ENCODE assay signal across 16 cellular contexts in the genomic region with DNA sequence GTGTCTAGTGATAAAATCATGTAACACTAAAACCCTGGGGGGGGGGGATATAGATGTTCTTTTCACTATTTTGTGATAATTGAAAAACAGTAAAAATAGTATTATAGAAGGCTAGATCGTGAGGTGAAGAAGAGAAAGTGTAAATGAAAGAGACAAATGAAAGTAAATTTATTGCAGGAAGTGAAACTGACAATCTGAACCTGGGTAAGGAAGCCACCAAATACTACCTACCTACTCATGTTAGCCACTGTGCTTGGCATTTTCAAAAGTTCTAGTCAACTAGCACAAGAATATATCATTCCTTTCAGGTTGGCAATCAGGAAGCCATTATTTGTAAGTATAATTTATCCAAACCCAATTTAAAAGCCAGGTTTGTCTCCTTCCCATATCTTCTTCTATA.
DNase-seq lines count a peak whose midpoint lies in the region; ATAC-seq and TF ChIP-seq lines count a peak whose summit lies in the region.
"Had no signal": no experiment of that assay in that cellular context is flagged by ENCODE, and none has a peak within 500 bp of the region (broad histone marks: within the 10 kb centered on the region; RNA-seq: fewer than 3 reads in every experiment).

No MANE protein-coding gene starts in this region.

- no peaks in the 10 kb centered on the region for H3K4me1 ChIP-seq in testis
- H3K4me1 ChIP-seq: BLaER1 treated with 17β-estradiol and CSF1 and Interleukin-3, amounts not matched to agents 10 nM and 100 nM; HAP-1 had no signal

- peak; percentile 71 for ATAC-seq in GM21786 (IDR thresholded peaks at IDR 0.05; ENCODE audit: unreplicated experiment)
- ATAC-seq: CD8-positive, alpha-beta T cell; K562 had no signal

- DNase-seq in GM13976 (ENCODE audit: low spot score), result peak; percentile 0
- DNase-seq in NAMALWA (ENCODE audit: low spot score), result peak; percentile 0
- DNase-seq in testis, result no peak
- DNase-seq in HT-29 (ENCODE audit: low spot score), result no peak
- DNase-seq in GM13977 (ENCODE audit: low spot score), result no peak
- DNase-seq: Calu3; CD8-positive, alpha-beta T cell; DMS79 treated with DMSO at 0.1 percent for 48 hours; GF-D8; IMR-90 had no signal

- no peaks in the 10 kb centered on the region for H3K9me3 ChIP-seq in SU-DHL-6 (ENCODE audit: insufficient read depth, low read length)
- H3K9me3 ChIP-seq in testis, result no peaks in the 10 kb centered on the region
- H3K9me3 ChIP-seq: BLaER1 treated with 17β-estradiol and CSF1 and Interleukin-3, amounts not matched to agents 10 nM and 100 nM; HAP-1 had no signal

- in situ Hi-C loops in GM13976 (cut with MboI; ENCODE audit: low sequenced_read_pairs, unreplicated experiment), result no loop called here
- in situ Hi-C loops in GM13977 (cut with MboI; ENCODE audit: low pct_unique_long_range_greater_than_20kb, low sequenced_read_pairs, unreplicated experiment), result no loop called here

- H3K4me2 ChIP-seq in SU-DHL-6 (ENCODE audit: low read depth, low read length, poor library complexity, severe bottlenecking), result peak overlapping the region; percentile 27
- H3K4me2 ChIP-seq: BLaER1 treated with 17β-estradiol and CSF1 and Interleukin-3, amounts not matched to agents 10 nM and 100 nM had no signal

- H3K27me3 ChIP-seq in SU-DHL-6 (ENCODE audit: low read length), result no peaks in the 10 kb centered on the region
- H3K27me3 ChIP-seq in testis, result no peaks in the 10 kb centered on the region

- H3K36me3 ChIP-seq in SU-DHL-6 (ENCODE audit: low read length) (no peaks in the 10 kb centered on the region), testis (ENCODE audit: low read depth, missing control alignments) (no peaks in the 10 kb centered on the region)
- H3K36me3 ChIP-seq: BLaER1 treated with 17β-estradiol and CSF1 and Interleukin-3, amounts not matched to agents 10 nM and 100 nM; HAP-1 had no signal

- no peak overlapping the region for H2AFZ ChIP-seq in SU-DHL-6 (ENCODE audit: low read depth, low read length, severe bottlenecking)

- no peaks in the 10 kb centered on the region for H3K9me2 ChIP-seq in SU-DHL-6 (replicated peaks; ENCODE audit: insufficient read depth, low read length)

- 35 to 50% methylated on average over 1 of the region's 1 CpG for WGBS in testis, 2 donors

- no peak overlapping the region for H3K9ac ChIP-seq in SU-DHL-6 (ENCODE audit: low read length)
- H3K9ac ChIP-seq: BLaER1 treated with 17β-estradiol and CSF1 and Interleukin-3, amounts not matched to agents 10 nM and 100 nM had no signal

- no peaks in the 10 kb centered on the region for H4K20me1 ChIP-seq in SU-DHL-6 (ENCODE audit: low read depth, low read length)
- H4K20me1 ChIP-seq: BLaER1 treated with 17β-estradiol and CSF1 and Interleukin-3, amounts not matched to agents 10 nM and 100 nM had no signal

- no peaks in the 10 kb centered on the region for H3K79me2 ChIP-seq in SU-DHL-6 (ENCODE audit: insufficient read depth, low read length)

- TF ChIP-seq POLR2A in testis (IDR thresholded peaks at IDR 0.05), result no peak

- intact Hi-C loops in testis (cut with DNase I; ENCODE audit: low total_unique reads), result no loop called here

- H3K27ac ChIP-seq in SU-DHL-6 (ENCODE audit: low read depth, low read length) (no peak overlapping the region), testis (no peak overlapping the region)
- H3K27ac ChIP-seq: BLaER1 treated with 17β-estradiol and CSF1 and Interleukin-3, amounts not matched to agents 10 nM and 100 nM; HL-60 had no signal

- no peaks in the 10 kb centered on the region for H3F3A ChIP-seq in SU-DHL-6 (ENCODE audit: insufficient read depth)

- H3K4me3 ChIP-seq in SU-DHL-6 (ENCODE audit: insufficient read depth, low read length, poor library complexity, severe bottlenecking), result no peak overlapping the region
- H3K4me3 ChIP-seq in testis, result no peak overlapping the region
- H3K4me3 ChIP-seq: BLaER1 treated with 17β-estradiol and CSF1 and Interleukin-3, amounts not matched to agents 10 nM and 100 nM; HAP-1; K562 had no signal

- no peak for TF ChIP-seq CTCF in GM13976 (IDR thresholded peaks at IDR 0.05; ENCODE audit: borderline replicate concordance, control extremely low read depth, extremely low read depth, insufficient read depth, missing control alignments)
- no peak for TF ChIP-seq CTCF in SU-DHL-6 (IDR thresholded peaks at IDR 0.05; ENCODE audit: insufficient read depth, low read length, poor library complexity, severe bottlenecking)
- no peak for TF ChIP-seq CTCF in testis (IDR thresholded peaks at IDR 0.05)
- TF ChIP-seq CTCF in GM13977 (IDR thresholded peaks at IDR 0.05; ENCODE audit: extremely low read depth, insufficient read depth, missing control alignments), result no peak

Comparison
In these comparisons a context has a peak if more than half of its experiments do, and no peak if none do; other contexts are left out.
1. DNase-seq: peak in GM13976 (single experiment) and NAMALWA (single experiment); none in testis (single experiment), HT-29 (single experiment) and GM13977 (single experiment).